ENCODE assay signal across 8 cellular contexts in the genomic region with DNA sequence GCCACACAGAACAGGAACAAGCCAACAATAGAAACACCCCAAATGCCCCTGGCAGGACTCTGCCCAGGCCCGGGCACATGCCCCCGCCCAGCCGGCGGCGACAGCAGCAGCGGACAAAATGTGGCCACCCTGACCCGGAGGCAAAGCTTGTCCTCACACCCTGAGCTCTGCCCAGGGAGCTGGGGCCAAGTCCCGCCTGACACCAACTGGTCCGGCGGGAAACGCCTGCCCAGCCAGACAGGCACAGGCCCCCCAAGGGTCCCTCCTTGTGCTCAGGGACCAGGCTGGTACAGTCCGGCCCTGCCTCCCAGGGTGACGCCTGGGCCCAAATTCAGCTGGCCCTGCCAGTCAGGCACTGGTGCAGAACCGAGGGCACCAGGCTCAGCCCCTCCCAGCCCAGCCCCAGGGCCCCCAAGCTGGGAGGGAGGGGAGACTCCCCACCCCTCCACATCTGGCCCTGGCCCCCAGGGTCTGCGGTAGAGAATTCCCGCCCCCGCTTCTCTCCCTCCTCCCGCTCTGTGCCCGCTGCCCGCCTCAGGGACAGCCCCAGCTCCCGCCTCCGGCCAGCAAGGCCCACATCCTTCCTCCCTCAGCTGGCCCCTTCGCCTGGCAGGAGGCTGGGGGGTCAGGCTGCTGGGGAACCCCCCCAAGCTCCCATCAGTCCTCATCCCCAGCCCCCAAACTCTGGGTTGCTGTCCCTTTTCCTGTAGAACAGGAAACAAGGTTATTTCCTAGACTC. TPM values are rescaled to one million over a fixed set of nuclear protein-coding genes. Genes with fewer than 3 reads are reported as not detected.
DNase-seq lines count a peak whose midpoint lies in the region; ATAC-seq and TF ChIP-seq lines count a peak whose summit lies in the region.

No MANE protein-coding gene starts in this region.

- H3K27ac Mint-ChIP-seq in chondrocyte (ENCODE audit: unreplicated experiment): peak overlapping the region; percentile 89

- peak overlapping the region; percentile 93 for H3K4me3 Mint-ChIP-seq in chondrocyte (ENCODE audit: unreplicated experiment)

- peak overlapping the region; percentile 83 to 88 for H3K27ac ChIP-seq in left lung

- H3K9me3 ChIP-seq in left lung: no peaks in the 10 kb centered on the region

- peak overlapping the region; percentile 78 to 79 for H3K4me3 ChIP-seq in left lung

- peaks cover 0 to 18% of the 10 kb centered on the region in 2 donors for H3K27me3 ChIP-seq in left lung

- intact Hi-C loops in left lung (cut with DNase I) (loop anchor here in 1 of 2 donors (5.0 kb wide), 1 partner anchor 45 kb away; no protein-coding TSS in a partner anchor), posterior vena cava (cut with DNase I) (loop anchor here (2.0 to 10.0 kb wide), 5 partner anchors 45 to 297 kb away; no protein-coding TSS in a partner anchor)

- no peaks in the 10 kb centered on the region for H3K27me3 Mint-ChIP-seq in chondrocyte (ENCODE audit: low read depth)

- TF ChIP-seq CTCF in chondrocyte (IDR thresholded peaks at IDR 0.05) (no peak), left lung (IDR thresholded peaks at IDR 0.05) (no peak)

- H3K36me3 ChIP-seq in left lung: no peaks in the 10 kb centered on the region

- no peaks in the 10 kb centered on the region for H3K36me3 Mint-ChIP-seq in chondrocyte (ENCODE audit: low read depth)

- ATAC-seq in left lung (peak; percentile 10), HG03460 (IDR thresholded peaks at IDR 0.05; ENCODE audit: unreplicated experiment) (no peak), HG02970 (IDR thresholded peaks at IDR 0.05; ENCODE audit: low FRiP score, unreplicated experiment) (no peak)

- H3K9me3 Mint-ChIP-seq in chondrocyte (ENCODE audit: low read depth): no peaks in the 10 kb centered on the region

- H3K4me1 ChIP-seq in left lung: peaks cover 46 to 76% of the 10 kb centered on the region in 2 donors

- DNase-seq in COLO668 (lab: John Stamatoyannopoulos, UW; ENCODE audit: unreplicated experiment) (peak; percentile 67), Kasumi-1 (lab: John Stamatoyannopoulos, UW) (peak; percentile 33 to 54), chondrocyte (ENCODE audit: low spot score) (no peak), left lung (no peak), superior temporal gyrus (ENCODE audit: extremely low spot score) (peak; percentile 47), posterior vena cava (ENCODE audit: low spot score) (no peak)

- peaks cover 12% of the 10 kb centered on the region for H3K4me1 Mint-ChIP-seq in chondrocyte (ENCODE audit: low read depth)

RNA-seq across cellular contexts. Expression of a gene that starts 2.0 kb away (rescaled TPM):
- 61.6 to 86.7 TPM (median 61.8 TPM) in 3 replicates for total RNA-seq in chondrocyte
- 10 to 100 TPM; 35.5 to 38.0 TPM for total RNA-seq in left lung
- 10 to 100 TPM; 54.5 to 58.3 TPM for total RNA-seq in posterior vena cava

RNA-seq across cellular contexts. Expression of a gene that starts 33.0 kb away (rescaled TPM):
- not detected in 3 replicates for total RNA-seq in chondrocyte
- total RNA-seq in left lung: 100 to 1,000 TPM in 1 of 2 donors, 10 to 100 TPM in 1; 44.6 to 126 TPM
- 10 to 100 TPM; 21.9 to 22.5 TPM for total RNA-seq in posterior vena cava

Comparison
In these comparisons a context has a peak if more than half of its experiments do, and no peak if none do; other contexts are left out.
1. DNase-seq: peak in COLO668 (single experiment), Kasumi-1 (2 of 2) and superior temporal gyrus (single experiment); none in chondrocyte (single experiment), left lung (0 of 2) and posterior vena cava (single experiment).
2. RNA of a gene that starts 33.0 kb away (total RNA-seq): 44.6 to 126 TPM in left lung and 21.9 to 22.5 TPM in posterior vena cava; not detected in chondrocyte; every median in the first group is over 10 times any median in the second.